ENCODE assay signal across 8 cellular contexts in genomic region chr22:36356708-36357694, GRCh38. TPM values are rescaled to one million over a fixed set of nuclear protein-coding genes. Genes with fewer than 3 reads are reported as not detected.
DNase-seq lines count a peak whose midpoint lies in the region; ATAC-seq and TF ChIP-seq lines count a peak whose summit lies in the region.

No MANE protein-coding gene starts in this region.

- H3K4me3 Mint-ChIP-seq in activated CD8-positive, alpha-beta T cell treated with anti-CD3 and anti-CD28 coated beads for 36 hours: peak overlapping the region; percentile 65
- H3K4me3 Mint-ChIP-seq in stimulated activated memory B cell treated with anti-CD40 and anti-IgM and Interleukin-4, amounts not matched to agents 10 μg/mL and 1 μg/mL and 100 μg/mL, for 72 hours: peak overlapping the region; percentile 69

- ATAC-seq in activated CD8-positive, alpha-beta T cell treated with anti-CD3 and anti-CD28 coated beads for 36 hours: peak; percentile 34
- ATAC-seq in gastroesophageal sphincter (no peak), HG02610 (IDR thresholded peaks at IDR 0.05; ENCODE audit: unreplicated experiment) (no peak)
- ATAC-seq in stimulated activated memory B cell treated with anti-CD40 and anti-IgM and Interleukin-4, amounts not matched to agents 10 μg/mL and 1 μg/mL and 100 μg/mL, for 72 hours: no peak

- intact Hi-C loops in activated CD8-positive, alpha-beta T cell treated with anti-CD3 and anti-CD28 coated beads for 36 hours (cut with micrococcal nuclease): no loop called here
- intact Hi-C loops in posterior vena cava (cut with DNase I): no loop called here

- H3K9me3 Mint-ChIP-seq in activated CD8-positive, alpha-beta T cell treated with anti-CD3 and anti-CD28 coated beads for 36 hours: no peaks in the 10 kb centered on the region
- H3K9me3 Mint-ChIP-seq in stimulated activated memory B cell treated with anti-CD40 and anti-IgM and Interleukin-4, amounts not matched to agents 10 μg/mL and 1 μg/mL and 100 μg/mL, for 72 hours: no peaks in the 10 kb centered on the region

- H3K27ac Mint-ChIP-seq in activated CD8-positive, alpha-beta T cell treated with anti-CD3 and anti-CD28 coated beads for 36 hours: peak overlapping the region; percentile 91
- H3K27ac Mint-ChIP-seq in stimulated activated memory B cell treated with anti-CD40 and anti-IgM and Interleukin-4, amounts not matched to agents 10 μg/mL and 1 μg/mL and 100 μg/mL, for 72 hours: peak overlapping the region; percentile 89

- H3K27me3 ChIP-seq in HUES64 (ENCODE audit: insufficient read depth, low read length) (no peaks in the 10 kb centered on the region), gastroesophageal sphincter (no peaks in the 10 kb centered on the region)

- H3K9me3 ChIP-seq in HUES64 (ENCODE audit: insufficient read depth, low read depth, low read length) (no peaks in the 10 kb centered on the region), gastroesophageal sphincter (no peaks in the 10 kb centered on the region)

- peaks cover 92% of the 10 kb centered on the region for H3K4me1 Mint-ChIP-seq in activated CD8-positive, alpha-beta T cell treated with anti-CD3 and anti-CD28 coated beads for 36 hours (ENCODE audit: low read depth)
- H3K4me1 Mint-ChIP-seq in stimulated activated memory B cell treated with anti-CD40 and anti-IgM and Interleukin-4, amounts not matched to agents 10 μg/mL and 1 μg/mL and 100 μg/mL, for 72 hours: peaks cover 100% of the 10 kb centered on the region

- H3K36me3 Mint-ChIP-seq in activated CD8-positive, alpha-beta T cell treated with anti-CD3 and anti-CD28 coated beads for 36 hours (ENCODE audit: low read depth): peaks cover 59% of the 10 kb centered on the region
- H3K36me3 Mint-ChIP-seq in stimulated activated memory B cell treated with anti-CD40 and anti-IgM and Interleukin-4, amounts not matched to agents 10 μg/mL and 1 μg/mL and 100 μg/mL, for 72 hours: peaks cover 38% of the 10 kb centered on the region

- H3K4me3 ChIP-seq in HUES64 (ENCODE audit: low read length) (no peak overlapping the region), gastroesophageal sphincter (peak overlapping the region in 1 of 2 donors; percentile 3)

- no peaks in the 10 kb centered on the region for H3K27me3 Mint-ChIP-seq in activated CD8-positive, alpha-beta T cell treated with anti-CD3 and anti-CD28 coated beads for 36 hours
- no peaks in the 10 kb centered on the region for H3K27me3 Mint-ChIP-seq in stimulated activated memory B cell treated with anti-CD40 and anti-IgM and Interleukin-4, amounts not matched to agents 10 μg/mL and 1 μg/mL and 100 μg/mL, for 72 hours

- DNase-seq in activated CD8-positive, alpha-beta T cell treated with anti-CD3 and anti-CD28 coated beads for 36 hours: peak; percentile 77
- DNase-seq in HPDE6-E6E7 (ENCODE audit: extremely low spot score): no peak
- DNase-seq in posterior vena cava (ENCODE audit: low spot score): no peak
- DNase-seq in cerebellar cortex (ENCODE audit: low spot score): no peak

- TF ChIP-seq CTCF in activated CD8-positive, alpha-beta T cell treated with anti-CD3 and anti-CD28 coated beads for 36 hours (IDR thresholded peaks at IDR 0.05): no peak
- TF ChIP-seq CTCF in gastroesophageal sphincter (IDR thresholded peaks at IDR 0.05): no peak

- WGBS in HUES64: 91% methylated on average over 28 of the region's 28 CpGs
- WGBS in gastroesophageal sphincter (ENCODE audit: low coverage in 1 of 2), 2 donors: 32 to 42% methylated on average over 18 to 21 of the region's 28 CpGs

- H3K4me1 ChIP-seq in HUES64 (ENCODE audit: insufficient read depth, low read length) (peaks cover 61% of the 10 kb centered on the region), gastroesophageal sphincter (peaks cover 22 to 100% (median 90%) of the 10 kb centered on the region in 3 donors)

- H3K9ac ChIP-seq in HUES64 (ENCODE audit: low read depth, low read length): no peak overlapping the region

- CTCF ChIA-PET in activated CD8-positive, alpha-beta T cell treated with anti-CD3 and anti-CD28 coated beads for 36 hours (lab: Charles Lee): interaction anchor here (0.8 to 2.6 kb wide), 12 partner anchors 11 to 114 kb away, joined by 3 to 13 read pairs (median 4); no protein-coding TSS in a partner anchor

- H3K27ac ChIP-seq in HUES64 (ENCODE audit: low read depth, low read length) (peak overlapping the region; percentile 28; the same call in 1 of the 2 replicates), gastroesophageal sphincter (peak overlapping the region; percentile 95 to 100 (median 99))

- POLR2A ChIA-PET in activated CD8-positive, alpha-beta T cell treated with anti-CD3 and anti-CD28 coated beads for 36 hours (lab: Charles Lee): interaction anchor here (0.7 to 44.1 kb wide), 3 partner anchors 11 to 112 kb away, joined by 4 to 1125 read pairs (median 1125); partner anchors contain the start of gene MYH9

- H3K36me3 ChIP-seq in HUES64 (ENCODE audit: insufficient read depth, low read length): peaks cover 8% of the 10 kb centered on the region; the same call in 1 of the 2 replicates
- H3K36me3 ChIP-seq in gastroesophageal sphincter: no peaks in the 10 kb centered on the region

- no peak for TF ChIP-seq POLR2A in gastroesophageal sphincter (IDR thresholded peaks at IDR 0.05)

- no peak for TF ChIP-seq EP300 in gastroesophageal sphincter (IDR thresholded peaks at IDR 0.05)

RNA-seq across cellular contexts. Expression of gene MYH9, which starts 30.8 kb away (rescaled TPM):
- polyA plus RNA-seq in HUES64 (2013, experiment 1 of 2): 117 TPM
- polyA plus RNA-seq in HUES64 (2013, experiment 2 of 2): 121 TPM
- 100 to 1,000 TPM; 624 to 679 TPM for total RNA-seq in activated CD8-positive, alpha-beta T cell treated with anti-CD3 and anti-CD28 coated beads for 36 hours
- total RNA-seq in gastroesophageal sphincter (100 to 1,000 TPM; 304 to 366 (median 322) TPM), posterior vena cava (100 to 1,000 TPM; 831 to 938 TPM)
